8 cellular contexts compared by ENCODE assay signal in genomic region chr5:132866342-132867045, GRCh38.
A peak's percentile ranks its signal among the peaks of the same experiment; 100 is the strongest.
DNase-seq lines count a peak whose midpoint lies in the region; ATAC-seq and TF ChIP-seq lines count a peak whose summit lies in the region.

Gene GDF9, minus strand, starts transcription at chr5:132866469. Its CDS starts 1,936 bp downstream, at chr5:132864533.
Gene UQCRQ, plus strand, starts transcription at chr5:132866642. Its CDS starts 240 bp downstream, at chr5:132866882.

- no peaks in the 10 kb centered on the region for H3K9me3 ChIP-seq in OCI-LY1 (ENCODE audit: low read length)

- H3K9ac ChIP-seq in OCI-LY1 (ENCODE audit: low read length), result peak within 1 kb of the TSS; percentile 91

- no peaks in the 10 kb centered on the region for H4K20me1 ChIP-seq in OCI-LY1 (ENCODE audit: insufficient read depth, low read length)

- peaks cover 33% of the 10 kb centered on the region for H3K36me3 ChIP-seq in OCI-LY1 (ENCODE audit: insufficient read depth, low read length)

- DNase-seq in DMS 273 treated with DMSO at 0.1 percent for 48 hours (lab: John Stamatoyannopoulos, UW) (peak; percentile 99), HuH-7 (ENCODE audit: low spot score) (peak; percentile 91), activated T-cell treated with anti-CD3 and anti-CD28 coated beads for 24 hours (ENCODE audit: low read depth) (peak; percentile 88), epidermal melanocyte (ENCODE audit: insufficient read length, low spot score) (peak; percentile 93), middle frontal gyrus (ENCODE audit: extremely low spot score, low spot score) (peak; percentile 97)
- peak; percentile 84 to 86 for DNase-seq in stimulated activated CD8-positive, alpha-beta memory T cell treated with anti-CD3 and anti-CD28 coated beads, Interleukin-2, amount 100 ng/mL, for 48 hours (ENCODE audit: low read depth in 2 of 2)

- H3K9me2 ChIP-seq in OCI-LY1 (ENCODE audit: low read depth, low read length), result no peaks in the 10 kb centered on the region

- peak within 1 kb of the TSS; percentile 48 for H3K27ac ChIP-seq in OCI-LY1 (ENCODE audit: low read depth, low read length, poor library complexity, severe bottlenecking)

- peak; percentile 98 for ATAC-seq in GM21515 (IDR thresholded peaks at IDR 0.05; ENCODE audit: unreplicated experiment)

- H3K4me1 ChIP-seq in OCI-LY1 (ENCODE audit: insufficient read depth, low read length, severe bottlenecking), result peaks cover 15% of the 10 kb centered on the region

- H3K4me2 ChIP-seq in OCI-LY1 (ENCODE audit: low read length), result peak within 1 kb of the TSS; percentile 81

- H3K27me3 ChIP-seq in OCI-LY1 (ENCODE audit: insufficient read depth, low read length), result no peaks in the 10 kb centered on the region

- TF ChIP-seq CTCF in OCI-LY1 (IDR thresholded peaks at IDR 0.05; ENCODE audit: low read length), result no peak

- H3F3A ChIP-seq in OCI-LY1 (ENCODE audit: insufficient read depth, low read length), result no peaks in the 10 kb centered on the region

- peak within 1 kb of the TSS; percentile 93 for H3K4me3 ChIP-seq in OCI-LY1 (ENCODE audit: low read depth, low read length, poor library complexity, severe bottlenecking)

- peak within 1 kb of the TSS; percentile 42; the same call in 1 of the 2 replicates for H2AFZ ChIP-seq in OCI-LY1 (ENCODE audit: low read length)

- 0 out of 2 replicates have a peak, but pooled peaks cover 5% of the 10 kb centered on the region for H3K79me2 ChIP-seq in OCI-LY1 (ENCODE audit: insufficient read depth, low read length)

Comparison
In these comparisons a context has a peak if more than half of its experiments do, and no peak if none do; other contexts are left out.
1. Peak in every context shown above with its lines: DNase-seq, ATAC-seq, H3K4me3 ChIP-seq and H3K27ac ChIP-seq.